12 cellular contexts compared by ENCODE assay signal in genomic region chr10:26839966-26840627, GRCh38. TPM values are rescaled to one million over a fixed set of nuclear protein-coding genes. Genes with fewer than 3 reads are reported as not detected.
DNase-seq lines count a peak whose midpoint lies in the region; ATAC-seq and TF ChIP-seq lines count a peak whose summit lies in the region.
"Had no signal": no experiment of that assay in that cellular context is flagged by ENCODE, and none has a peak within 500 bp of the region (broad histone marks: within the 10 kb centered on the region; RNA-seq: fewer than 3 reads in every experiment).

No MANE protein-coding gene starts in this region.

- H3K27me3 Mint-ChIP-seq in stimulated activated naive B cell treated with anti-CD40 and anti-IgM and Interleukin-4, amounts not matched to agents 10 μg/mL and 1 μg/mL and 100 μg/mL, for 72 hours = no peaks in the 10 kb centered on the region
- no peaks in the 10 kb centered on the region for H3K27me3 Mint-ChIP-seq in progenitor cell of endocrine pancreas

- peak; percentile 58 for ATAC-seq in Right ventricle myocardium superior (ENCODE audit: poor library complexity)
- no peak for ATAC-seq in heart left ventricle
- ATAC-seq in stimulated activated naive B cell treated with anti-CD40 and anti-IgM and Interleukin-4, amounts not matched to agents 10 μg/mL and 1 μg/mL and 100 μg/mL, for 72 hours (replicated peaks) = no peak
- no peak for ATAC-seq in GM19397 (IDR thresholded peaks at IDR 0.05; ENCODE audit: unreplicated experiment)
- ATAC-seq: Right ventricle myocardium inferior had no signal

- H3K4me1 ChIP-seq in heart left ventricle = peaks cover 0 to 39% (median 18%) of the 10 kb centered on the region in 12 donors
- H3K4me1 ChIP-seq: Caco-2 had no signal

- H3K9me3 Mint-ChIP-seq in stimulated activated naive B cell treated with anti-CD40 and anti-IgM and Interleukin-4, amounts not matched to agents 10 μg/mL and 1 μg/mL and 100 μg/mL, for 72 hours = no peaks in the 10 kb centered on the region
- H3K9me3 Mint-ChIP-seq in progenitor cell of endocrine pancreas (ENCODE audit: low read depth) = no peaks in the 10 kb centered on the region

- intact Hi-C loops in Right ventricle myocardium superior (cut with DNase I) (no loop called here), heart left ventricle (cut with DNase I) (loop anchor here in 1 of 10 donors (10.0 kb wide), 1 partner anchor 45 kb away; no protein-coding TSS in a partner anchor)

- H3K36me3 Mint-ChIP-seq in stimulated activated naive B cell treated with anti-CD40 and anti-IgM and Interleukin-4, amounts not matched to agents 10 μg/mL and 1 μg/mL and 100 μg/mL, for 72 hours = peaks cover 17 to 42% of the 10 kb centered on the region in 2 donors
- H3K36me3 Mint-ChIP-seq in progenitor cell of endocrine pancreas (ENCODE audit: insufficient read depth) = peaks cover 14% of the 10 kb centered on the region

- WGBS in heart left ventricle, 4 donors = 64 to 68% (median 67%) methylated on average over 3 of the region's 3 CpGs

- no peak for DNase-seq in Right ventricle myocardium superior
- no peak for DNase-seq in heart left ventricle
- DNase-seq in NCI-H2029 (lab: John Stamatoyannopoulos, UW) = peak; percentile 26
- DNase-seq in choroid plexus epithelial cell (ENCODE audit: low read depth) = peak; percentile 38
- DNase-seq in stimulated activated naive B cell treated with anti-CD40 and anti-IgM and Interleukin-4, amounts not matched to agents 10 μg/mL and 1 μg/mL and 100 μg/mL, for 72 hours = no peak
- DNase-seq in NCI-H1048 (lab: John Stamatoyannopoulos, UW) = no peak
- DNase-seq in progenitor cell of endocrine pancreas (ENCODE audit: low spot score, unreplicated experiment) = no peak
- DNase-seq: activated CD4-positive, alpha-beta T cell treated with anti-CD3 and anti-CD28 coated beads, Interleukin-2, amount 50 U/mL, for 1 hour; Caco-2; psoas muscle had no signal

- H3K27ac Mint-ChIP-seq in stimulated activated naive B cell treated with anti-CD40 and anti-IgM and Interleukin-4, amounts not matched to agents 10 μg/mL and 1 μg/mL and 100 μg/mL, for 72 hours = peak overlapping the region; percentile 62
- H3K27ac Mint-ChIP-seq in progenitor cell of endocrine pancreas = no peak overlapping the region

- no peak overlapping the region for H3K27ac ChIP-seq in heart left ventricle
- H3K27ac ChIP-seq: psoas muscle had no signal

- H3K4me1 Mint-ChIP-seq in stimulated activated naive B cell treated with anti-CD40 and anti-IgM and Interleukin-4, amounts not matched to agents 10 μg/mL and 1 μg/mL and 100 μg/mL, for 72 hours = peaks cover 34 to 66% of the 10 kb centered on the region in 2 donors
- H3K4me1 Mint-ChIP-seq in progenitor cell of endocrine pancreas (ENCODE audit: low read depth) = peaks cover 10% of the 10 kb centered on the region

- H3K9me3 ChIP-seq in heart left ventricle = no peaks in the 10 kb centered on the region
- H3K9me3 ChIP-seq: Caco-2, psoas muscle had no signal

- TF ChIP-seq CTCF in heart left ventricle (IDR thresholded peaks at IDR 0.05) (no peak), choroid plexus epithelial cell (conservative IDR thresholded peaks at IDR 0.05; ENCODE audit: low read depth, low read length) (no peak), progenitor cell of endocrine pancreas (IDR thresholded peaks at IDR 0.05; ENCODE audit: unreplicated experiment) (no peak)

- H3K4me3 ChIP-seq in heart left ventricle (no peak overlapping the region), choroid plexus epithelial cell (ENCODE audit: low read depth, low read length) (no peak overlapping the region)
- H3K4me3 ChIP-seq: psoas muscle had no signal

- H3K4me3 Mint-ChIP-seq in stimulated activated naive B cell treated with anti-CD40 and anti-IgM and Interleukin-4, amounts not matched to agents 10 μg/mL and 1 μg/mL and 100 μg/mL, for 72 hours = peak overlapping the region in 1 of 2 donors; percentile 14
- H3K4me3 Mint-ChIP-seq in progenitor cell of endocrine pancreas (ENCODE audit: low read depth) = no peak overlapping the region

- H3K27me3 ChIP-seq in heart left ventricle = no peaks in the 10 kb centered on the region

- TF ChIP-seq POLR2A in heart left ventricle (IDR thresholded peaks at IDR 0.05) = no peak

- no peaks in the 10 kb centered on the region for H3K36me3 ChIP-seq in heart left ventricle

RNA-seq across cellular contexts. Expression of gene ABI1, which starts 20.7 kb away (rescaled TPM):
- total RNA-seq in Right ventricle myocardium superior (23.9 TPM), heart left ventricle (10 to 100 TPM; 17.0 to 50.0 (median 29.2) TPM), progenitor cell of endocrine pancreas (48.2 and 50.5 TPM in 2 replicates)
- 10 to 100 TPM in 1 of 2 donors, 1 to 10 TPM in 1; 8.5 to 25.6 TPM for polyA plus RNA-seq in heart left ventricle

Comparison
In these comparisons a context has a peak if more than half of its experiments do, and no peak if none do; other contexts are left out.
1. DNase-seq: peak in NCI-H2029 (single experiment) and choroid plexus epithelial cell (single experiment); none in Right ventricle myocardium superior (single experiment), heart left ventricle (0 of 5), stimulated activated naive B cell treated with anti-CD40 and anti-IgM and Interleukin-4, amounts not matched to agents 10 μg/mL and 1 μg/mL and 100 μg/mL, for 72 hours (single experiment), NCI-H1048 (single experiment) and progenitor cell of endocrine pancreas (single experiment).